21 cellular contexts compared by ENCODE assay signal in the genomic region with DNA sequence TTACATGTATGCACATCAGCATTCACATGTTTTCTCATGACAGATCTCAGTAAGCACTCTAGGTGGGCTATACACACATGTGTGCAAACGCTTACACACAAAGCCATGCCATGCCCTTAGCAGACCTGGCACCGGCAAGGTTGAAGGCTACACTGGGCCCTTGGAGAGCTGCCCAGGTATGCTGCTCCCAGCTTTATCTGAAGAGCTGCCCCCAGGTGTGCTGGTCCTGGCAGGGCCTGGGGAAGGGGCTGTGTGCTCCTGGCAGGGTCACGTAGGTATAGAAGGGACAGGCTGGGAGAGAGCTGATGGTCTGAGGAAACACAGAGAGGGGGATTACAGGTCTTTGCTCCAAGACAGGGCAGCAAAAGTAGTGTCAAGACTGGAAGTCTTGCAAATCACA.
"Had no signal": no experiment of that assay in that cellular context is flagged by ENCODE, and none has a peak within 500 bp of the region (broad histone marks: within the 10 kb centered on the region; RNA-seq: fewer than 3 reads in every experiment).

No MANE protein-coding gene starts in this region.

- H3K4me1 ChIP-seq: body of pancreas, right lobe of liver, stomach, suprapubic skin, transverse colon had no signal

- H3K27me3 ChIP-seq: body of pancreas, cardiac muscle cell, neutrophil, right lobe of liver, stomach, suprapubic skin, transverse colon had no signal

- H3K36me3 ChIP-seq: cardiac muscle cell, neutrophil, right lobe of liver, stomach, suprapubic skin, transverse colon had no signal

- H3K9me3 ChIP-seq: body of pancreas, neutrophil, right lobe of liver, stomach, suprapubic skin, transverse colon had no signal

- FAIRE-seq: small intestine had no signal

- H3K9me3 Mint-ChIP-seq: activated CD4-positive, alpha-beta memory T cell treated with anti-CD3 and anti-CD28 coated beads for 36 hours; activated naive CD8-positive, alpha-beta T cell treated with anti-CD3 and anti-CD28 coated beads, Interleukin-2, amount 50 U/mL, for 24 hours; activated T-cell treated with anti-CD3 and anti-CD28 coated beads, Interleukin-2, amount 50 U/mL, for 72 hours; natural killer cell; stimulated activated effector memory CD8-positive, alpha-beta T cell treated with anti-CD3 and anti-CD28 coated beads, Interleukin-12 subunit alpha, Interleukin-12 subunit beta, amount 100 ng/mL, for 72 hours had no signal

- H3K4me1 Mint-ChIP-seq: activated naive CD8-positive, alpha-beta T cell treated with anti-CD3 and anti-CD28 coated beads, Interleukin-2, amount 50 U/mL, for 24 hours; natural killer cell; stimulated activated effector memory CD8-positive, alpha-beta T cell treated with anti-CD3 and anti-CD28 coated beads, Interleukin-12 subunit alpha, Interleukin-12 subunit beta, amount 100 ng/mL, for 72 hours; T-helper 17 cell had no signal

- DNase-seq: activated CD4-positive, alpha-beta memory T cell treated with anti-CD3 and anti-CD28 coated beads for 36 hours; activated CD4-positive, alpha-beta T cell treated with anti-CD3 and anti-CD28 coated beads for 48 hours; activated effector memory CD4-positive, alpha-beta T cell treated with anti-CD3 and anti-CD28 coated beads, Interleukin-2, amount 50 U/mL, for 16 hours; activated naive CD4-positive, alpha-beta T cell treated with anti-CD3 and anti-CD28 coated beads, Interleukin-2, amount 50 U/mL, for 16 hours; activated naive CD8-positive, alpha-beta T cell treated with anti-CD3 and anti-CD28 coated beads, Interleukin-2, amount 50 U/mL, for 24 hours; activated T-cell treated with anti-CD3 and anti-CD28 coated beads, Interleukin-2, amount 50 U/mL, for 72 hours; body of pancreas; natural killer cell; right lobe of liver; small intestine; stimulated activated CD4-positive, alpha-beta T cell treated with anti-CD3 and anti-CD28 coated beads, Interleukin-2, amount 100 ng/mL, for 24 hours; stomach; T-helper 17 cell; transverse colon had no signal

- H3K27me3 Mint-ChIP-seq: activated CD4-positive, alpha-beta memory T cell treated with anti-CD3 and anti-CD28 coated beads for 36 hours; T-helper 17 cell had no signal

- H3K27ac ChIP-seq: body of pancreas, cardiac muscle cell, neutrophil, right lobe of liver, stomach, suprapubic skin, transverse colon had no signal

- H3K36me3 Mint-ChIP-seq: activated CD4-positive, alpha-beta memory T cell treated with anti-CD3 and anti-CD28 coated beads for 36 hours; mesothelial cell of epicardium; natural killer cell; stimulated activated effector memory CD8-positive, alpha-beta T cell treated with anti-CD3 and anti-CD28 coated beads, Interleukin-12 subunit alpha, Interleukin-12 subunit beta, amount 100 ng/mL, for 72 hours had no signal

- H3K27ac Mint-ChIP-seq: activated CD4-positive, alpha-beta memory T cell treated with anti-CD3 and anti-CD28 coated beads for 36 hours; activated naive CD8-positive, alpha-beta T cell treated with anti-CD3 and anti-CD28 coated beads, Interleukin-2, amount 50 U/mL, for 24 hours; activated T-cell treated with anti-CD3 and anti-CD28 coated beads, Interleukin-2, amount 50 U/mL, for 72 hours; mesothelial cell of epicardium; natural killer cell; stimulated activated effector memory CD8-positive, alpha-beta T cell treated with anti-CD3 and anti-CD28 coated beads, Interleukin-12 subunit alpha, Interleukin-12 subunit beta, amount 100 ng/mL, for 72 hours; T-helper 17 cell had no signal

- H3K4me3 Mint-ChIP-seq: activated CD4-positive, alpha-beta memory T cell treated with anti-CD3 and anti-CD28 coated beads for 36 hours; activated naive CD8-positive, alpha-beta T cell treated with anti-CD3 and anti-CD28 coated beads, Interleukin-2, amount 50 U/mL, for 24 hours; activated T-cell treated with anti-CD3 and anti-CD28 coated beads, Interleukin-2, amount 50 U/mL, for 72 hours; mesothelial cell of epicardium; natural killer cell; stimulated activated effector memory CD8-positive, alpha-beta T cell treated with anti-CD3 and anti-CD28 coated beads, Interleukin-12 subunit alpha, Interleukin-12 subunit beta, amount 100 ng/mL, for 72 hours; T-helper 17 cell had no signal

- H3K4me3 ChIP-seq: body of pancreas, cardiac muscle cell, lung, right lobe of liver, stomach, suprapubic skin, transverse colon had no signal

- ATAC-seq: activated T-cell treated with anti-CD3 and anti-CD28 coated beads, Interleukin-2, amount 50 U/mL, for 72 hours; body of pancreas; left lobe of liver; natural killer cell; right lobe of liver; stimulated activated effector memory CD8-positive, alpha-beta T cell treated with anti-CD3 and anti-CD28 coated beads, Interleukin-12 subunit alpha, Interleukin-12 subunit beta, amount 100 ng/mL, for 72 hours; T-helper 17 cell had no signal
